Comparison of ENCODE assay signal across 8 cellular contexts in the genomic region with DNA sequence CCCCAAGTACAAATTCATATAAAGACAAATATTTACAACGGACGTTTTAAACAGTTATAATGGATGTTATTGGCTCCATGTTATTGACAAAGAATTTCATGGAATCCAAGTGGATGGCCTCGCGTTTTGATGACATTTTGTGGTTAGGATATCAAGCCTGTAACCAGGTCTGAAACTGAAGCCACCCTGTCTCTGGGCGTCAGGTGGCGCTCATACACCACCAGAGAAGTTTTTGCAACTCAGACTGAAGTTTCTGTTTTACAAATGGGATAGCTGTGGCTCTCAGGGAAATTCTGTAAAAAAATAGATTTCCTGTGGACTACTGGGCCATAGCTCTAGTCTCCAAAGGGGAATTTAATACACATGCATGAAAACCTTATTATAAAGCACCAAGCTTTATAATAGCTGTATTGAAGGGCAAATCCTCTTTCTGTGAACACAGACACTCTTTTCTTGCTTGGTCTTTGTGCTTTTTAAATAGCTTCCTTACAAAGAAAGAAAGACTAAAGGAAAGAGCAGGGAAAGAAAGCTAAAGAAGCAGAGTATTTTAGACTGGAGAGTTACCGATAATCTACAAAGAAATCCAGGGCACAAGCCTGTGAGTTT.
DNase-seq lines count a peak whose midpoint lies in the region; ATAC-seq, FAIRE-seq and TF ChIP-seq lines count a peak whose summit lies in the region.

No MANE protein-coding gene starts in this region.

- 17% methylated on average over 7 of the region's 7 CpGs for WGBS in suprapubic skin

- intact Hi-C loops in activated CD4-positive, alpha-beta T cell treated with anti-CD3 and anti-CD28 coated beads for 36 hours (cut with DNase I, micrococcal nuclease): loop anchor here (1.0 to 5.0 kb wide), 6 partner anchors 113 to 539 kb away; no protein-coding TSS in a partner anchor

- H3K4me3 Mint-ChIP-seq in activated CD4-positive, alpha-beta T cell treated with anti-CD3 and anti-CD28 coated beads for 36 hours: no peak overlapping the region
- no peak overlapping the region for H3K4me3 Mint-ChIP-seq in osteocyte (ENCODE audit: unreplicated experiment)

- no peak for TF ChIP-seq POLR2A in H54 (IDR thresholded peaks at IDR 0.05; ENCODE audit: low read depth, low read length)
- no peak for TF ChIP-seq POLR2A in suprapubic skin (IDR thresholded peaks at IDR 0.05)

- H3K27me3 ChIP-seq in suprapubic skin: no peaks in the 10 kb centered on the region

- H3K27me3 Mint-ChIP-seq in activated CD4-positive, alpha-beta T cell treated with anti-CD3 and anti-CD28 coated beads for 36 hours: peaks cover 10% of the 10 kb centered on the region
- peaks cover 67% of the 10 kb centered on the region for H3K27me3 Mint-ChIP-seq in osteocyte (ENCODE audit: unreplicated experiment)

- no peaks in the 10 kb centered on the region for H3K4me1 Mint-ChIP-seq in activated CD4-positive, alpha-beta T cell treated with anti-CD3 and anti-CD28 coated beads for 36 hours
- H3K4me1 Mint-ChIP-seq in osteocyte (ENCODE audit: unreplicated experiment): peaks cover 2% of the 10 kb centered on the region

- peak; percentile 30 for FAIRE-seq in H54 (lab: Jason Lieb, UNC)

- H3K27ac ChIP-seq in suprapubic skin: no peak overlapping the region

- no peaks in the 10 kb centered on the region for H3K36me3 Mint-ChIP-seq in activated CD4-positive, alpha-beta T cell treated with anti-CD3 and anti-CD28 coated beads for 36 hours (ENCODE audit: low read depth)
- no peaks in the 10 kb centered on the region for H3K36me3 Mint-ChIP-seq in osteocyte (ENCODE audit: unreplicated experiment)

- POLR2A ChIA-PET in activated CD4-positive, alpha-beta T cell treated with anti-CD3 and anti-CD28 coated beads for 36 hours (lab: Charles Lee): no interaction called here

- peak; percentile 68 for ATAC-seq in activated CD4-positive, alpha-beta T cell treated with anti-CD3 and anti-CD28 coated beads for 36 hours

- TF ChIP-seq EP300 in suprapubic skin (IDR thresholded peaks at IDR 0.05): no peak

- CTCF ChIA-PET in activated CD4-positive, alpha-beta T cell treated with anti-CD3 and anti-CD28 coated beads for 36 hours (lab: Charles Lee): interaction anchor here (0.6 to 2.1 kb wide), 7 partner anchors 52 to 540 kb away, joined by 3 to 27 read pairs (median 5); partner anchors contain the start of genes C18orf54 and STARD6

- no peak overlapping the region for H3K27ac Mint-ChIP-seq in activated CD4-positive, alpha-beta T cell treated with anti-CD3 and anti-CD28 coated beads for 36 hours
- no peak overlapping the region for H3K27ac Mint-ChIP-seq in osteocyte (ENCODE audit: unreplicated experiment)

- DNase-seq in activated CD4-positive, alpha-beta T cell treated with anti-CD3 and anti-CD28 coated beads for 36 hours: peak; percentile 71
- DNase-seq in activated CD4-positive, alpha-beta T cell treated with anti-CD3 and anti-CD28 coated beads for 1 hour: no peak
- DNase-seq in H54 (ENCODE audit: insufficient read length, low spot score) (peak; percentile 3), LNCaP clone FGC (ENCODE audit: low read depth) (peak; percentile 70), fibroblast of mammary gland (ENCODE audit: low read depth) (peak; percentile 62), osteocyte (ENCODE audit: extremely low spot score, unreplicated experiment) (no peak), suprapubic skin (ENCODE audit: low spot score in 2 of 2) (no peak)

- H3K9me3 Mint-ChIP-seq in activated CD4-positive, alpha-beta T cell treated with anti-CD3 and anti-CD28 coated beads for 36 hours (ENCODE audit: low read depth): no peaks in the 10 kb centered on the region
- H3K9me3 Mint-ChIP-seq in osteocyte (ENCODE audit: unreplicated experiment): no peaks in the 10 kb centered on the region

- no peaks in the 10 kb centered on the region for H3K4me1 ChIP-seq in suprapubic skin

- no peaks in the 10 kb centered on the region for H3K9me3 ChIP-seq in suprapubic skin

- no peak overlapping the region for H3K4me3 ChIP-seq in LNCaP clone FGC (ENCODE audit: low read depth, low read length)
- H3K4me3 ChIP-seq in WI38 (ENCODE audit: low read depth, low read length): no peak overlapping the region
- no peak overlapping the region for H3K4me3 ChIP-seq in fibroblast of mammary gland (ENCODE audit: control insufficient read depth, low read depth, low read length)
- no peak overlapping the region for H3K4me3 ChIP-seq in suprapubic skin

- TF ChIP-seq CTCF in LNCaP clone FGC (IDR thresholded peaks at IDR 0.05; ENCODE audit: control insufficient read depth, extremely low read depth, insufficient read depth): peak; percentile 95
- peak; percentile 60 for TF ChIP-seq CTCF in WI38 (IDR thresholded peaks at IDR 0.05; ENCODE audit: low read depth, low read length)
- TF ChIP-seq CTCF in fibroblast of mammary gland (conservative IDR thresholded peaks at IDR 0.05; ENCODE audit: control insufficient read depth, insufficient read depth, low read depth, low read length): peak; percentile 77
- TF ChIP-seq CTCF in osteocyte (IDR thresholded peaks at IDR 0.05): peak; percentile 83
- TF ChIP-seq CTCF in suprapubic skin (IDR thresholded peaks at IDR 0.05): peak in 1 of 2 donors; percentile 55

- H3K36me3 ChIP-seq in suprapubic skin: no peaks in the 10 kb centered on the region

Comparison
In these comparisons a context has a peak if more than half of its experiments do, and no peak if none do; other contexts are left out.
1. DNase-seq: peak in activated CD4-positive, alpha-beta T cell treated with anti-CD3 and anti-CD28 coated beads for 36 hours (single experiment), H54 (single experiment), LNCaP clone FGC (single experiment) and fibroblast of mammary gland (single experiment); none in activated CD4-positive, alpha-beta T cell treated with anti-CD3 and anti-CD28 coated beads for 1 hour (single experiment), osteocyte (single experiment) and suprapubic skin (0 of 2).